ENCODE assay signal across 22 cellular contexts in the genomic region with DNA sequence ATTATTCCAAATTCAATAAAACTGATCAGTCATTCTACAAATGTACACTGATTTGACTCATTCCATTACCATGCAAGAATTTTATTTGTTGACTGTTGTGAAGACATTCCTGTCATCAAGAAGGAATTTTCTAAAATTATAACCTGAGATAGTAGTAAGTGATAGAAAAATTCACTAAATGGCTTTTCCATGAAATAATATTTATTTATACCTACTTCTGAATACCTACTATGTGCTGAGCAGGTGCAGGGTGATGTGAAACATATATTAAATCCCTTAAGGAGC.
DNase-seq lines count a peak whose midpoint lies in the region; ATAC-seq and TF ChIP-seq lines count a peak whose summit lies in the region.
"Had no signal": no experiment of that assay in that cellular context is flagged by ENCODE, and none has a peak within 500 bp of the region (broad histone marks: within the 10 kb centered on the region; RNA-seq: fewer than 3 reads in every experiment).

No MANE protein-coding gene starts in this region.

- CTCF ChIA-PET in RWPE1 (lab: Yijun Ruan, JAX): no interaction called here

- H3K4me1 ChIP-seq in skeletal muscle satellite cell (ENCODE audit: control insufficient read depth, insufficient read depth, low read length) (peaks cover 19% of the 10 kb centered on the region), GM23338 (ENCODE audit: insufficient read depth) (no peaks in the 10 kb centered on the region)
- H3K4me1 ChIP-seq: left lung had no signal

- H3K36me3 ChIP-seq in skeletal muscle satellite cell (ENCODE audit: insufficient read depth, low read length): no peaks in the 10 kb centered on the region
- H3K36me3 ChIP-seq in GM23338 (ENCODE audit: insufficient read depth): no peaks in the 10 kb centered on the region
- H3K36me3 ChIP-seq: left lung had no signal

- H3K4me2 ChIP-seq in skeletal muscle satellite cell (ENCODE audit: low read length) (peak overlapping the region; percentile 71), GM23338 (no peak overlapping the region)

- no peak overlapping the region for H3K4me3 Mint-ChIP-seq in GM23338
- H3K4me3 Mint-ChIP-seq: activated naive CD4-positive, alpha-beta T cell treated with anti-CD3 and anti-CD28 coated beads for 36 hours; CD4-positive, alpha-beta memory T cell; H9; T-cell had no signal

- no peak overlapping the region for H3K27ac ChIP-seq in RWPE1
- H3K27ac ChIP-seq in epithelial cell of prostate: peak overlapping the region; percentile 79
- no peak overlapping the region for H3K27ac ChIP-seq in GM23338 (ENCODE audit: low read depth)
- H3K27ac ChIP-seq: left lung had no signal

- TF ChIP-seq CTCF in RWPE1 (conservative IDR thresholded peaks at IDR 0.05; ENCODE audit: low read depth) (no peak), GM23338 (conservative IDR thresholded peaks at IDR 0.05; ENCODE audit: low read depth in 2 of 2) (no peak)

- H3K27me3 ChIP-seq in skeletal muscle satellite cell (ENCODE audit: control insufficient read depth, insufficient read depth, low read length) (no peaks in the 10 kb centered on the region), GM23338 (ENCODE audit: insufficient read depth) (no peaks in the 10 kb centered on the region)
- H3K27me3 ChIP-seq: left lung had no signal

- H3F3A ChIP-seq in GM23338 (replicated peaks; ENCODE audit: low read depth): no peaks in the 10 kb centered on the region

- no peaks in the 10 kb centered on the region for H3K9me3 Mint-ChIP-seq in GM23338
- H3K9me3 Mint-ChIP-seq: H9, T-cell had no signal

- no peaks in the 10 kb centered on the region for H4K20me1 ChIP-seq in GM23338 (replicated peaks; ENCODE audit: insufficient read depth)

- H3K9me3 ChIP-seq in skeletal muscle satellite cell (replicated peaks; ENCODE audit: low read length): no peaks in the 10 kb centered on the region
- H3K9me3 ChIP-seq: left lung had no signal

- peaks cover 5% of the 10 kb centered on the region; the same call in 2 of the 3 replicates for H3K4me1 Mint-ChIP-seq in GM23338
- H3K4me1 Mint-ChIP-seq: CD4-positive, alpha-beta memory T cell; T-cell had no signal

- H3K4me3 ChIP-seq in skeletal muscle satellite cell (ENCODE audit: low read length) (peak overlapping the region; percentile 48), GM23338 (no peak overlapping the region)
- H3K4me3 ChIP-seq: left lung had no signal

- H3K9me2 ChIP-seq in GM23338 (ENCODE audit: insufficient read depth): no peaks in the 10 kb centered on the region

- no peaks in the 10 kb centered on the region for H3K36me3 Mint-ChIP-seq in GM23338 (ENCODE audit: low read depth)
- H3K36me3 Mint-ChIP-seq: CD4-positive, alpha-beta memory T cell; T-cell had no signal

- no peaks in the 10 kb centered on the region for H3K27me3 Mint-ChIP-seq in GM23338 (ENCODE audit: insufficient read depth, low read depth, poor library complexity)

- no peaks in the 10 kb centered on the region for H3K79me2 ChIP-seq in GM23338 (replicated peaks; ENCODE audit: insufficient read depth)

- peak overlapping the region; percentile 58 for H3K9ac ChIP-seq in skeletal muscle satellite cell (ENCODE audit: low read depth, low read length)

- H2AFZ ChIP-seq in GM23338: no peak overlapping the region

- DNase-seq in GM04503 (ENCODE audit: low read depth) (peak; percentile 16), RWPE1 (ENCODE audit: low spot score) (peak; percentile 46), epithelial cell of prostate (ENCODE audit: low read depth, low spot score) (no peak), NCI-H1436 treated with DMSO at 0.1 percent for 48 hours (lab: John Stamatoyannopoulos, UW) (no peak), kidney tubule cell (ENCODE audit: low spot score) (no peak), GM23338 (ENCODE audit: low spot score) (no peak)
- DNase-seq: activated CD4-positive, CD25-positive, alpha-beta regulatory T cell; activated naive CD4-positive, alpha-beta T cell treated with anti-CD3 and anti-CD28 coated beads for 36 hours; AML-193; CD4-positive, alpha-beta memory T cell; DMS 273 treated with DMSO at 0.1 percent for 48 hours; effector CD8-positive, alpha-beta T cell; H9; left lung; MM.1S; NCI-H82; SHP77 treated with DMSO at 0.1 percent for 48 hours; stimulated activated naive CD4-positive, alpha-beta T cell treated with Interleukin-2 at 50 U/mL for 16 hours; T-cell had no signal

- H3K27ac Mint-ChIP-seq in GM23338: no peak overlapping the region
- H3K27ac Mint-ChIP-seq: activated naive CD4-positive, alpha-beta T cell treated with anti-CD3 and anti-CD28 coated beads for 36 hours; CD4-positive, alpha-beta memory T cell; H9; progenitor cell of endocrine pancreas; T-cell had no signal

- POLR2A ChIA-PET in RWPE1 (lab: Yijun Ruan, JAX; ENCODE audit: low non-redundant PET): no interaction called here

- ATAC-seq in HG03342 (IDR thresholded peaks at IDR 0.05; ENCODE audit: unreplicated experiment) (no peak), GM23338 (no peak)
- ATAC-seq: T-cell had no signal

TF ChIP-seq in GM23338, 12 proteins besides CTCF, POLR2A, EP300 and RAD21 (continues in another document):
- TF ChIP-seq NANOG (IDR thresholded peaks at IDR 0.05; ENCODE audit: borderline replicate concordance) (no peak), ZNF331 (CRISPR knock-in tag; IDR thresholded peaks at IDR 0.05; ENCODE audit: low read depth) (no peak), JUNB (IDR thresholded peaks at IDR 0.05; ENCODE audit: unreplicated experiment) (no peak), EZH2phosphoT487 (IDR thresholded peaks at IDR 0.05; ENCODE audit: unreplicated experiment) (no peak), POLR2AphosphoS5 (IDR thresholded peaks at IDR 0.05; ENCODE audit: low read depth) (no peak), ETS1 (IDR thresholded peaks at IDR 0.05) (no peak), EZH2 (IDR thresholded peaks at IDR 0.05; ENCODE audit: low read depth, unreplicated experiment) (no peak)
- TF ChIP-seq, protein P1, sequence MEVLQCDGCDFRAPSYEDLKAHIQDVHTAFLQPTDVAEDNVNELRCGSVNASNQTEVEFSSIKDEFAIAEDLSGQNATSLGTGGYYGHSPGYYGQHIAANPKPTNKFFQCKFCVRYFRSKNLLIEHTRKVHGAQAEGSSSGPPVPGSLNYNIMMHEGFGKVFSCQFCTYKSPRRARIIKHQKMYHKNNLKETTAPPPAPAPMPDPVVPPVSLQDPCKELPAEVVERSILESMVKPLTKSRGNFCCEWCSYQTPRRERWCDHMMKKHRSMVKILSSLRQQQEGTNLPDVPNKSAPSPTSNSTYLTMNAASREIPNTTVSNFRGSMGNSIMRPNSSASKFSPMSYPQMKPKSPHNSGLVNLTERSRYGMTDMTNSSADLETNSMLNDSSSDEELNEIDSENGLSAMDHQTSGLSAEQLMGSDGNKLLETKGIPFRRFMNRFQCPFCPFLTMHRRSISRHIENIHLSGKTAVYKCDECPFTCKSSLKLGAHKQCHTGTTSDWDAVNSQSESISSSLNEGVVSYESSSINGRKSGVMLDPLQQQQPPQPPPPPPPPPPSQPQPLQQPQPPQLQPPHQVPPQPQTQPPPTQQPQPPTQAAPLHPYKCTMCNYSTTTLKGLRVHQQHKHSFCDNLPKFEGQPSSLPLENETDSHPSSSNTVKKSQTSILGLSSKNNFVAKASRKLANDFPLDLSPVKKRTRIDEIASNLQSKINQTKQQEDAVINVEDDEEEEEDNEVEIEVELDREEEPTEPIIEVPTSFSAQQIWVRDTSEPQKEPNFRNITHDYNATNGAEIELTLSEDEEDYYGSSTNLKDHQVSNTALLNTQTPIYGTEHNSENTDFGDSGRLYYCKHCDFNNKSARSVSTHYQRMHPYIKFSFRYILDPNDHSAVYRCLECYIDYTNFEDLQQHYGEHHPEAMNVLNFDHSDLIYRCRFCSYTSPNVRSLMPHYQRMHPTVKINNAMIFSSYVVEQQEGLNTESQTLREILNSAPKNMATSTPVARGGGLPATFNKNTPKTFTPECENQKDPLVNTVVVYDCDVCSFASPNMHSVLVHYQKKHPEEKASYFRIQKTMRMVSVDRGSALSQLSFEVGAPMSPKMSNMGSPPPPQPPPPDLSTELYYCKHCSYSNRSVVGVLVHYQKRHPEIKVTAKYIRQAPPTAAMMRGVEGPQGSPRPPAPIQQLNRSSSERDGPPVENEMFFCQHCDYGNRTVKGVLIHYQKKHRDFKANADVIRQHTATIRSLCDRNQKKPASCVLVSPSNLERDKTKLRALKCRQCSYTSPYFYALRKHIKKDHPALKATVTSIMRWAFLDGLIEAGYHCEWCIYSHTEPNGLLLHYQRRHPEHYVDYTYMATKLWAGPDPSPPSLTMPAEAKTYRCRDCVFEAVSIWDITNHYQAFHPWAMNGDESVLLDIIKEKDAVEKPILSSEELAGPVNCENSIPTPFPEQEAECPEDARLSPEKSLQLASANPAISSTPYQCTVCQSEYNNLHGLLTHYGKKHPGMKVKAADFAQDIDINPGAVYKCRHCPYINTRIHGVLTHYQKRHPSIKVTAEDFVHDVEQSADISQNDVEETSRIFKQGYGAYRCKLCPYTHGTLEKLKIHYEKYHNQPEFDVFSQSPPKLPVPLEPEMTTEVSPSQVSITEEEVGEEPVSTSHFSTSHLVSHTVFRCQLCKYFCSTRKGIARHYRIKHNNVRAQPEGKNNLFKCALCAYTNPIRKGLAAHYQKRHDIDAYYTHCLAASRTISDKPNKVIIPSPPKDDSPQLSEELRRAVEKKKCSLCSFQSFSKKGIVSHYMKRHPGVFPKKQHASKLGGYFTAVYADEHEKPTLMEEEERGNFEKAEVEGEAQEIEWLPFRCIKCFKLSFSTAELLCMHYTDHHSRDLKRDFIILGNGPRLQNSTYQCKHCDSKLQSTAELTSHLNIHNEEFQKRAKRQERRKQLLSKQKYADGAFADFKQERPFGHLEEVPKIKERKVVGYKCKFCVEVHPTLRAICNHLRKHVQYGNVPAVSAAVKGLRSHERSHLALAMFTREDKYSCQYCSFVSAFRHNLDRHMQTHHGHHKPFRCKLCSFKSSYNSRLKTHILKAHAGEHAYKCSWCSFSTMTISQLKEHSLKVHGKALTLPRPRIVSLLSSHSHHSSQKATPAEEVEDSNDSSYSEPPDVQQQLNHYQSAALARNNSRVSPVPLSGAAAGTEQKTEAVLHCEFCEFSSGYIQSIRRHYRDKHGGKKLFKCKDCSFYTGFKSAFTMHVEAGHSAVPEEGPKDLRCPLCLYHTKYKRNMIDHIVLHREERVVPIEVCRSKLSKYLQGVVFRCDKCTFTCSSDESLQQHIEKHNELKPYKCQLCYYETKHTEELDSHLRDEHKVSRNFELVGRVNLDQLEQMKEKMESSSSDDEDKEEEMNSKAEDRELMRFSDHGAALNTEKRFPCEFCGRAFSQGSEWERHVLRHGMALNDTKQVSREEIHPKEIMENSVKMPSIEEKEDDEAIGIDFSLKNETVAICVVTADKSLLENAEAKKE (CRISPR knock-in tag; IDR thresholded peaks at IDR 0.05): no peak

Comparison
In these comparisons a context has a peak if more than half of its experiments do, and no peak if none do; other contexts are left out.
1. DNase-seq: peak in GM04503 (single experiment) and RWPE1 (single experiment); none in epithelial cell of prostate (single experiment), NCI-H1436 treated with DMSO at 0.1 percent for 48 hours (single experiment), kidney tubule cell (single experiment) and GM23338 (single experiment).